ENCODE assay signal across 8 cellular contexts in genomic region chr10:104337527-104337984, GRCh38. TPM values are rescaled to one million over a fixed set of nuclear protein-coding genes. Genes with fewer than 3 reads are reported as not detected.
DNase-seq lines count a peak whose midpoint lies in the region; ATAC-seq and TF ChIP-seq lines count a peak whose summit lies in the region.

No MANE protein-coding gene starts in this region.

- H3K9me3 ChIP-seq in esophagus muscularis mucosa, result no peaks in the 10 kb centered on the region

- H3K4me3 ChIP-seq in esophagus muscularis mucosa, result peak overlapping the region; percentile 77 to 98 (median 90)

- no peak for TF ChIP-seq CTCF in CD14-positive monocyte (IDR thresholded peaks at IDR 0.05)
- TF ChIP-seq CTCF in esophagus muscularis mucosa (IDR thresholded peaks at IDR 0.05), result no peak

- H3K9me3 Mint-ChIP-seq in CD14-positive monocyte, result peaks cover 0 to 1% (median 0%) of the 10 kb centered on the region in 7 donors
- H3K9me3 Mint-ChIP-seq in natural killer cell treated with Interleukin-12 subunit alpha and Interleukin-12 subunit beta and Interleukin-15 and Interleukin-18, amount 100 ng/mL, for 72 hours, result no peaks in the 10 kb centered on the region

- under 1% methylated on average over 19 of the region's 22 CpGs for WGBS in esophagus muscularis mucosa

- H3K36me3 Mint-ChIP-seq in CD14-positive monocyte, result peaks cover 27 to 35% of the 10 kb centered on the region in 2 donors
- peaks cover 6% of the 10 kb centered on the region for H3K36me3 Mint-ChIP-seq in natural killer cell treated with Interleukin-12 subunit alpha and Interleukin-12 subunit beta and Interleukin-15 and Interleukin-18, amount 100 ng/mL, for 72 hours

- peaks cover 2 to 9% (median 4%) of the 10 kb centered on the region in 3 donors for H3K27me3 Mint-ChIP-seq in CD14-positive monocyte (ENCODE audit: low read depth in 3 of 3)
- H3K27me3 Mint-ChIP-seq in natural killer cell treated with Interleukin-12 subunit alpha and Interleukin-12 subunit beta and Interleukin-15 and Interleukin-18, amount 100 ng/mL, for 72 hours, result no peaks in the 10 kb centered on the region

- H3K4me3 Mint-ChIP-seq in CD14-positive monocyte, result peak overlapping the region; percentile 92 to 99
- peak overlapping the region; percentile 91 for H3K4me3 Mint-ChIP-seq in natural killer cell treated with Interleukin-12 subunit alpha and Interleukin-12 subunit beta and Interleukin-15 and Interleukin-18, amount 100 ng/mL, for 72 hours

- H3K27ac Mint-ChIP-seq in CD14-positive monocyte, result peak overlapping the region; percentile 96 to 100 (median 99)
- peak overlapping the region; percentile 98 to 99 for H3K27ac Mint-ChIP-seq in natural killer cell treated with Interleukin-12 subunit alpha and Interleukin-12 subunit beta and Interleukin-15 and Interleukin-18, amount 100 ng/mL, for 72 hours

- TF ChIP-seq EP300 in esophagus muscularis mucosa (IDR thresholded peaks at IDR 0.05), result no peak

- no peak for TF ChIP-seq POLR2A in esophagus muscularis mucosa (IDR thresholded peaks at IDR 0.05; ENCODE audit: low read depth)

- H3K4me1 Mint-ChIP-seq in CD14-positive monocyte, result peaks cover 62% of the 10 kb centered on the region
- peaks cover 47 to 57% of the 10 kb centered on the region in 2 donors for H3K4me1 Mint-ChIP-seq in natural killer cell treated with Interleukin-12 subunit alpha and Interleukin-12 subunit beta and Interleukin-15 and Interleukin-18, amount 100 ng/mL, for 72 hours (ENCODE audit: low read depth in 2 of 2)

- peak overlapping the region; percentile 97 to 100 (median 98) for H3K27ac ChIP-seq in esophagus muscularis mucosa (replicated peaks in 1 of 4)

- DNase-seq in CD14-positive monocyte (ENCODE audit: low spot score) (peak; percentile 73), SW480 (ENCODE audit: low spot score) (peak; percentile 39), esophagus muscularis mucosa (ENCODE audit: extremely low spot score) (no peak), superior temporal gyrus (ENCODE audit: extremely low spot score) (no peak), NCI-H2196 (lab: John Stamatoyannopoulos, UW; ENCODE audit: unreplicated experiment) (no peak)
- peak; percentile 73 for DNase-seq in natural killer cell treated with Interleukin-12 subunit alpha and Interleukin-12 subunit beta and Interleukin-15 and Interleukin-18, amount 100 ng/mL, for 72 hours (ENCODE audit: low spot score)

- ATAC-seq in GM19351 (IDR thresholded peaks at IDR 0.05; ENCODE audit: unreplicated experiment), result peak; percentile 50
- ATAC-seq in HG03280 (IDR thresholded peaks at IDR 0.05; ENCODE audit: unreplicated experiment), result peak; percentile 39
- ATAC-seq in natural killer cell treated with Interleukin-12 subunit alpha and Interleukin-12 subunit beta and Interleukin-15 and Interleukin-18, amount 100 ng/mL, for 72 hours, result peak; percentile 55 to 61

- peaks cover 52 to 66% (median 62%) of the 10 kb centered on the region in 4 donors for H3K4me1 ChIP-seq in esophagus muscularis mucosa

- peaks cover 0 to 21% (median 3%) of the 10 kb centered on the region in 4 donors for H3K36me3 ChIP-seq in esophagus muscularis mucosa

- no peaks in the 10 kb centered on the region for H3K27me3 ChIP-seq in esophagus muscularis mucosa

- intact Hi-C loops in CD14-positive monocyte (cut with micrococcal nuclease), result loop anchor here in 1 of 2 donors (1.0 kb wide), 1 partner anchor 8 kb away; no protein-coding TSS in a partner anchor
- intact Hi-C loops in esophagus muscularis mucosa (cut with DNase I), result no loop called here

RNA-seq across cellular contexts. Expression of gene ITPRIP, which starts 0.7 kb away (rescaled TPM):
- 10 to 100 TPM; 27.5 to 35.7 TPM for polyA plus RNA-seq in CD14-positive monocyte
- total RNA-seq in esophagus muscularis mucosa, result 10 to 100 TPM; 18.7 to 56.0 (median 39.9) TPM
- total RNA-seq in natural killer cell treated with Interleukin-12 subunit alpha and Interleukin-12 subunit beta and Interleukin-15 and Interleukin-18, amount 100 ng/mL, for 72 hours, result 10 to 100 TPM; 42.1 to 63.0 TPM

RNA-seq across cellular contexts. Expression of gene CFAP58, which starts 16.1 kb away (rescaled TPM):
- polyA plus RNA-seq in CD14-positive monocyte, result not detected
- 1 to 10 TPM in 2 of 4 donors, under 1 TPM in 2; 0.71 to 1.6 (median 1.0) TPM for total RNA-seq in esophagus muscularis mucosa
- under 1 TPM; 0.38 to 0.67 TPM for total RNA-seq in natural killer cell treated with Interleukin-12 subunit alpha and Interleukin-12 subunit beta and Interleukin-15 and Interleukin-18, amount 100 ng/mL, for 72 hours

Comparison
In these comparisons a context has a peak if more than half of its experiments do, and no peak if none do; other contexts are left out.
1. DNase-seq: peak in CD14-positive monocyte (single experiment), SW480 (single experiment) and natural killer cell treated with Interleukin-12 subunit alpha and Interleukin-12 subunit beta and Interleukin-15 and Interleukin-18, amount 100 ng/mL, for 72 hours (single experiment); none in esophagus muscularis mucosa (single experiment), superior temporal gyrus (single experiment) and NCI-H2196 (single experiment).
2. Peak in every context shown above with its lines, with median percentiles within 50 percentile points of each other: ATAC-seq.